9 cellular contexts compared by ENCODE assay signal in the genomic region with DNA sequence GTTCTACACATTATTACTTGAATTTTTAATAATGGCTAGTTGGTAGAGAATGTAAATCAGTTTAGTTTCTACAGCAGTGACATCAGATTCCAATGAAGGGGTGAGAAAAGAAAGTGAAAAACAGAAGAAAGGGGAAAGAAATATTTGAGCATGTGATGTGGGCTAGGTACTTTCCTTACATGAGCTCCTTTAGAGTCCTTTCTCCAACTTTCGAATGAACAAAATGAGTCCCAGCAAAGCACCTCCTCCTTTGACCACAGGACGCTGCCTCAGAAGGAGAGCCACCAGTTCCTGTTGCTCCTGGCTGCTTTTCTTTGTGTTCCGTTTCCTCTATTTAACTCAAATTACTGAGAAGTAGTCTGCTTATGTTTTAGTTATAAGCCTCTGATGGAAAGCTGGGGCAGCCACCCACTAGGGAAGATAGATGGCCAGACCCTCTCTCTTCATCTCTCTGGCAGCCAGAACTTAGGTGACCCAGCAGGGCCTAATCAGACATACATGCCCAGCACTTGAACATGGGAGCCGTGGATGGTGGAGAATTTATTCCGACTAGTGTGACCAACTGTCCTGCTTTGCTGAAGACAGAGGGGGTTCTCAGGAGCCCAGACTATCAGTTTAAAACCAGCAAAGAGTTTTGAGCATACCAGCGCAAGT.
DNase-seq lines count a peak whose midpoint lies in the region; ATAC-seq and TF ChIP-seq lines count a peak whose summit lies in the region.
"Had no signal": no experiment of that assay in that cellular context is flagged by ENCODE, and none has a peak within 500 bp of the region (broad histone marks: within the 10 kb centered on the region; RNA-seq: fewer than 3 reads in every experiment).

No MANE protein-coding gene starts in this region.

- no peaks in the 10 kb centered on the region for H3K4me1 Mint-ChIP-seq in neural crest cell

- H3K9me3 Mint-ChIP-seq in neural crest cell: peaks cover 6% of the 10 kb centered on the region

- ATAC-seq in GM19023 (IDR thresholded peaks at IDR 0.05; ENCODE audit: unreplicated experiment) (peak; percentile 78), HG02588 (IDR thresholded peaks at IDR 0.05; ENCODE audit: unreplicated experiment) (peak; percentile 87)

- H3F3A ChIP-seq in MM.1S (ENCODE audit: insufficient read depth, low read length): peaks cover 6% of the 10 kb centered on the region; the same call in 1 of the 2 replicates

- H3K27ac Mint-ChIP-seq in neural crest cell (ENCODE audit: unreplicated experiment): peak overlapping the region; percentile 59

- H3K4me3 ChIP-seq in MM.1S (ENCODE audit: low read length): no peak overlapping the region
- H3K4me3 ChIP-seq in tibial artery: no peak overlapping the region
- no peak overlapping the region for H3K4me3 ChIP-seq in dorsolateral prefrontal cortex

- TF ChIP-seq CTCF in MM.1S (IDR thresholded peaks at IDR 0.05; ENCODE audit: low read length) (no peak), neural crest cell (conservative IDR thresholded peaks at IDR 0.05) (no peak), tibial artery (IDR thresholded peaks at IDR 0.05) (no peak), dorsolateral prefrontal cortex (IDR thresholded peaks at IDR 0.05 in 54 of 56, conservative IDR thresholded peaks at IDR 0.05 in 2 of 56; ENCODE audit: low read depth in 1 of 56, partially characterized antibody in 56 of 56) (no peak)

- DNase-seq in MM.1S: peak; percentile 71
- DNase-seq in neural crest cell (ENCODE audit: low read depth, low spot score): no peak
- DNase-seq in mucosa of gallbladder (ENCODE audit: low spot score): no peak
- no peak for DNase-seq in tibial artery
- DNase-seq in dorsolateral prefrontal cortex: no peak
- no peak for DNase-seq in NCI-H187 treated with DMSO at 0.1 percent for 48 hours (lab: John Stamatoyannopoulos, UW)
- DNase-seq: RPMI8226 had no signal

- no peaks in the 10 kb centered on the region for H3K27me3 Mint-ChIP-seq in neural crest cell (ENCODE audit: low read depth)

- intact Hi-C loops in tibial artery (cut with DNase I; ENCODE audit: low total_unique reads): no loop called here
- intact Hi-C loops in dorsolateral prefrontal cortex (cut with DNase I): no loop called here

- H3K9me2 ChIP-seq in MM.1S (replicated peaks; ENCODE audit: insufficient read depth, low read length): no peaks in the 10 kb centered on the region

- peaks cover 15% of the 10 kb centered on the region for H3K27me3 ChIP-seq in MM.1S (replicated peaks; ENCODE audit: insufficient read depth, low read length)
- no peaks in the 10 kb centered on the region for H3K27me3 ChIP-seq in tibial artery
- H3K27me3 ChIP-seq in dorsolateral prefrontal cortex: no peaks in the 10 kb centered on the region

- no peaks in the 10 kb centered on the region for H4K20me1 ChIP-seq in MM.1S (ENCODE audit: insufficient read depth, low read length)

- H3K4me1 ChIP-seq in MM.1S (ENCODE audit: low read length): peaks cover 3% of the 10 kb centered on the region; the same call in 1 of the 2 replicates
- H3K4me1 ChIP-seq in tibial artery: no peaks in the 10 kb centered on the region

- H3K9me3 ChIP-seq in MM.1S (replicated peaks; ENCODE audit: insufficient read depth, low read length) (no peaks in the 10 kb centered on the region), tibial artery (no peaks in the 10 kb centered on the region)

- H3K36me3 ChIP-seq in MM.1S (replicated peaks; ENCODE audit: insufficient read depth, low read length): no peaks in the 10 kb centered on the region
- no peaks in the 10 kb centered on the region for H3K36me3 ChIP-seq in tibial artery

- no peak overlapping the region for H2AFZ ChIP-seq in MM.1S (ENCODE audit: low read length)

- H3K27ac ChIP-seq in MM.1S (ENCODE audit: low read length): no peak overlapping the region
- no peak overlapping the region for H3K27ac ChIP-seq in tibial artery
- H3K27ac ChIP-seq in dorsolateral prefrontal cortex: peak overlapping the region in 2 of 59 donors; percentile 7 to 58

- no peaks in the 10 kb centered on the region for H3K36me3 Mint-ChIP-seq in neural crest cell (ENCODE audit: low read depth)

- H3K4me2 ChIP-seq in MM.1S (ENCODE audit: low read depth, low read length): peak overlapping the region; percentile 6; the same call in 1 of the 2 replicates

- no peaks in the 10 kb centered on the region for H3K79me2 ChIP-seq in MM.1S (ENCODE audit: low read length)

- no peak overlapping the region for H3K4me3 Mint-ChIP-seq in neural crest cell

- H3K9ac ChIP-seq in MM.1S (ENCODE audit: low read length): no peak overlapping the region
